Comparison of ENCODE assay signal across 29 cellular contexts in genomic region chr21:42962360-42963007, GRCh38. TPM values are rescaled to one million over a fixed set of nuclear protein-coding genes. Genes with fewer than 3 reads are reported as not detected.
"Had no signal": no experiment of that assay in that cellular context is flagged by ENCODE, and none has a peak within 500 bp of the region (broad histone marks: within the 10 kb centered on the region; RNA-seq: fewer than 3 reads in every experiment).

No MANE protein-coding gene starts in this region.

- H3K27ac ChIP-seq: coronary artery, heart left ventricle, lower lobe of right lung, prostate gland, thyroid gland had no signal

- FAIRE-seq: bronchial epithelial cell, endometrium had no signal

- H3K36me3 ChIP-seq: heart left ventricle, lower lobe of right lung, prostate gland, thyroid gland had no signal

- H3K27me3 ChIP-seq: heart left ventricle, thyroid gland had no signal

- ATAC-seq: activated CD4-positive, alpha-beta T cell treated with anti-CD3 and anti-CD28 coated beads for 36 hours; heart left ventricle; left lobe of liver; lower lobe of right lung; naive thymus-derived CD8-positive, alpha-beta T cell had no signal

- H3K4me3 ChIP-seq: coronary artery, heart left ventricle, lower lobe of right lung, prostate gland, thyroid gland had no signal

- DNase-seq: activated B cell treated with CpG ODN at 0.5 μM for 24 hours; activated CD4-positive, alpha-beta T cell treated with anti-CD3 and anti-CD28 coated beads for 36 hours; activated CD4-positive, alpha-beta T cell treated with anti-CD3 and anti-CD28 coated beads, Interleukin-2, amount 50 U/mL, for 4 hours; activated CD8-positive, alpha-beta memory T cell treated with anti-CD3 and anti-CD28 coated beads for 24 hours; activated CD8-positive, alpha-beta memory T cell treated with anti-CD3 and anti-CD28 coated beads, Interleukin-2, amount 50 U/mL, for 4 hours; activated naive CD4-positive, alpha-beta T cell; activated naive CD8-positive, alpha-beta T cell treated with anti-CD3 and anti-CD28 coated beads for 36 hours; activated T-cell treated with anti-CD3 and anti-CD28 coated beads, Interleukin-2, amount 50 U/mL, for 24 hours; amniotic stem cell; cerebellar nuclear complex; heart left ventricle; lower lobe of right lung; naive thymus-derived CD8-positive, alpha-beta T cell; stimulated activated CD4-positive, alpha-beta T cell treated with anti-CD3 and anti-CD28 coated beads, Interleukin-1b, Interleukin-23, amount 100 ng/mL, for 48 hours; substantia nigra; T-helper 9 cell; thyroid gland had no signal

- H3K9me3 ChIP-seq: heart left ventricle, lower lobe of right lung, prostate gland, thyroid gland had no signal

- H3K4me1 ChIP-seq: heart left ventricle, lower lobe of right lung, prostate gland had no signal

RNA-seq across cellular contexts. Expression of gene ERVH48-1, which starts 37.1 kb away (rescaled TPM):
- total RNA-seq: activated B cell treated with CpG ODN at 0.5 μM for 24 hours, bronchial epithelial cell, epithelial cell of proximal tubule, fibroblast of villous mesenchyme, heart left ventricle, kidney epithelial cell, left lobe of liver, lower lobe of right lung, mesenteric fat pad, osteocyte, skeletal muscle tissue, ureter had no signal
